ENCODE assay signal across 10 cellular contexts in the genomic region with DNA sequence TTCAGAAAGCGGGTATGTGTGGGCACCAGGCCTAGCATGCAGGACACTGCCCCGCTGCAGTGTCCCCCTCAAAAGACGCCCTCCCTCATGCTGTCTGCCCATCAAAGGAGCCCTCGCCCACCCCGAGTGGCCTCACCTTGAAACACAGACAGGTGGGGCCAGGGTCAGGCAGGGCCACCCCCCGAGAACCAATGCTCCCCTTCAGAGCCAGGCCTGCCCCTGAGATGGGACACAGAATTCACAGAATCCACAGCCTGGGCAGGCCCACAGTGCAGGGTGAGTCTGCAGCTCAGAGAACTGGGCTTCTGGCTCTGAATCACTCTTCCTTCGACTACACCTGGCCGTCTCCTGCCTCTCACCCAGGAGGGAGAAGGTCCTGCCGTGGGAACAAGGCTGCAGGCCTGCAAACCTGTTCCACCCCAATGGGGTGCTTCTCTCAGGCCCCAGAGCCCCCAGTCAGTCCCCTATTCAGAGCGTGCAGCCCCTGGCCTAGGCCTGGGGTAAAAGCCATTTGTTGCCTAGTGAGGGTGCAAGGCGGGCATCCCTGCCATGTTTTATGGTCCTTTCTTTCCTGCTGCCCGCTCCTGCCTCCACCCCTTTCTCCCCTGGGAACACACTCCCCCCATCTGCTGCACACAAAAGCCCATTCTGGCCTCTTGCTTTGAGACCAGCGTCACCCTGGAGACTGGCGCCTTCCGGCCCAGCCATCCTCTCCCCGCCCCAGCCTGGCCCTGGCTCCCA. TPM values are rescaled to one million over a fixed set of nuclear protein-coding genes. Genes with fewer than 3 reads are reported as not detected.
DNase-seq lines count a peak whose midpoint lies in the region; ATAC-seq lines count a peak whose summit lies in the region.
"Had no signal": no experiment of that assay in that cellular context is flagged by ENCODE, and none has a peak within 500 bp of the region (broad histone marks: within the 10 kb centered on the region; RNA-seq: fewer than 3 reads in every experiment).

No MANE protein-coding gene starts in this region.

- H3K4me3 Mint-ChIP-seq in naive thymus-derived CD8-positive, alpha-beta T cell = no peak overlapping the region
- H3K4me3 Mint-ChIP-seq: CD8-positive, alpha-beta T cell had no signal

- peak overlapping the region in 8 of 11 experiments; percentile 27 to 60 (median 48); a peak in 15 of 22 replicates for H3K9ac ChIP-seq in BLaER1 treated with 17β-estradiol and CSF1 and Interleukin-3, amounts not matched to agents 10 nM and 100 nM

- H3K27me3 ChIP-seq in BLaER1 treated with 17β-estradiol and CSF1 and Interleukin-3, amounts not matched to agents 10 nM and 100 nM = peaks cover 0 to 8% (median 0%) of the 10 kb centered on the region in 11 experiments; a peak in 3 of 22 replicates

- no peaks in the 10 kb centered on the region for H3K9me3 ChIP-seq in BLaER1 treated with 17β-estradiol and CSF1 and Interleukin-3, amounts not matched to agents 10 nM and 100 nM (replicated peaks in 1 of 11)

- H3K36me3 Mint-ChIP-seq in naive thymus-derived CD8-positive, alpha-beta T cell = no peaks in the 10 kb centered on the region
- H3K36me3 Mint-ChIP-seq: CD8-positive, alpha-beta T cell had no signal

- no peak for ATAC-seq in naive thymus-derived CD8-positive, alpha-beta T cell
- ATAC-seq in GM18868 (IDR thresholded peaks at IDR 0.05; ENCODE audit: unreplicated experiment) (no peak), HG03280 (IDR thresholded peaks at IDR 0.05; ENCODE audit: unreplicated experiment) (no peak), HG03025 (IDR thresholded peaks at IDR 0.05; ENCODE audit: low FRiP score, unreplicated experiment) (no peak)

- DNase-seq in NCI-H1092 (lab: John Stamatoyannopoulos, UW) = peak; percentile 71
- peak; percentile 8 for DNase-seq in cerebellar cortex (ENCODE audit: low spot score)
- DNase-seq in naive thymus-derived CD8-positive, alpha-beta T cell = peak in 1 of 10 donors; percentile 44
- DNase-seq in CD1c-positive myeloid dendritic cell (ENCODE audit: extremely low spot score) = no peak

- no peaks in the 10 kb centered on the region for H3K27me3 Mint-ChIP-seq in naive thymus-derived CD8-positive, alpha-beta T cell

- no peak overlapping the region; a peak in 2 of 20 replicates for H3K4me3 ChIP-seq in BLaER1 treated with 17β-estradiol and CSF1 and Interleukin-3, amounts not matched to agents 10 nM and 100 nM

- no peaks in the 10 kb centered on the region for H3K36me3 ChIP-seq in BLaER1 treated with 17β-estradiol and CSF1 and Interleukin-3, amounts not matched to agents 10 nM and 100 nM

- peak overlapping the region in 9 of 11 experiments; percentile 44 to 79 (median 69); a peak in 18 of 22 replicates for H3K27ac ChIP-seq in BLaER1 treated with 17β-estradiol and CSF1 and Interleukin-3, amounts not matched to agents 10 nM and 100 nM

- peaks cover 6 to 15% (median 12%) of the 10 kb centered on the region in 4 donors for H3K4me1 Mint-ChIP-seq in naive thymus-derived CD8-positive, alpha-beta T cell

- peak overlapping the region in 7 of 10 donors; percentile 22 to 73 (median 63) for H3K27ac Mint-ChIP-seq in naive thymus-derived CD8-positive, alpha-beta T cell

- H3K9me3 Mint-ChIP-seq in naive thymus-derived CD8-positive, alpha-beta T cell = no peaks in the 10 kb centered on the region
- H3K9me3 Mint-ChIP-seq: activated T-helper 2 cell treated with anti-CD3 and anti-CD28 coated beads, Interferon-gamma antibody, Interleukin-2, Interleukin-4, amounts not matched to agents 10 μg/mL and 5 μg/mL and 100 μg/mL, durations not matched to agents 14 hours and 24 hours and 36 hours; CD8-positive, alpha-beta T cell had no signal

- POLR2A ChIA-PET in naive thymus-derived CD8-positive, alpha-beta T cell (lab: Charles Lee) = no interaction called here

- H3K4me1 ChIP-seq in BLaER1 treated with 17β-estradiol and CSF1 and Interleukin-3, amounts not matched to agents 10 nM and 100 nM = peaks cover 63 to 75% (median 70%) of the 10 kb centered on the region in 10 experiments

- peak overlapping the region; percentile 79 to 95 (median 90) for H3K4me2 ChIP-seq in BLaER1 treated with 17β-estradiol and CSF1 and Interleukin-3, amounts not matched to agents 10 nM and 100 nM

- H4K20me1 ChIP-seq in BLaER1 treated with 17β-estradiol and CSF1 and Interleukin-3, amounts not matched to agents 10 nM and 100 nM = peaks cover 0 to 30% (median 0%) of the 10 kb centered on the region in 11 experiments; a peak in 4 of 22 replicates

RNA-seq across cellular contexts. Expression of a gene that starts 11.3 kb away (rescaled TPM):
- total RNA-seq in naive thymus-derived CD8-positive, alpha-beta T cell = 10 to 100 TPM; 10.2 TPM
- 10 to 100 TPM in 1 of 3 donors, 1 to 10 TPM in 2; 5.3 to 12.0 (median 9.2) TPM for polyA plus RNA-seq in naive thymus-derived CD8-positive, alpha-beta T cell
